In the genomic region with DNA sequence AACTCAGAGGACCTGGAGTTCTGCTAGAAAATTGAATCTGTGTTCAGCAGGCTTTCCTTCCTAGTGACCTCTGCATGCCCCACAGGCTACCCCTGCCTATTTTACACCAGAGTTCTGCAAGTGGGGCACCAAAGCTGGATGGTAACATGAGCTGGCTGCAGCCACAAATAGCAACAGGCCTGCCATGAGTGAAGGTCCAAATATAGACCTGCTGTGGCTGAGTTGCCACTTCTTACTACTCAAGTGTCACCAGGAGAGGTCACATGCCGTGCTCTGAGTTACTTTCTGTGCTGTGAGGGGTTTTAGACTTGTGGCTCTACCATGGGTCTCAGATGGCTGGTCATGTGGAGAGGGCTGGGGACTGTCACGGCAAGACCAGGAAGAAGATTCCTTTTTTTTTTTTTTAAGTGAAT, we compare ENCODE assay signal across 1 cellular context.
TF ChIP-seq lines count a peak whose summit lies in the region.

A gene with protein sequence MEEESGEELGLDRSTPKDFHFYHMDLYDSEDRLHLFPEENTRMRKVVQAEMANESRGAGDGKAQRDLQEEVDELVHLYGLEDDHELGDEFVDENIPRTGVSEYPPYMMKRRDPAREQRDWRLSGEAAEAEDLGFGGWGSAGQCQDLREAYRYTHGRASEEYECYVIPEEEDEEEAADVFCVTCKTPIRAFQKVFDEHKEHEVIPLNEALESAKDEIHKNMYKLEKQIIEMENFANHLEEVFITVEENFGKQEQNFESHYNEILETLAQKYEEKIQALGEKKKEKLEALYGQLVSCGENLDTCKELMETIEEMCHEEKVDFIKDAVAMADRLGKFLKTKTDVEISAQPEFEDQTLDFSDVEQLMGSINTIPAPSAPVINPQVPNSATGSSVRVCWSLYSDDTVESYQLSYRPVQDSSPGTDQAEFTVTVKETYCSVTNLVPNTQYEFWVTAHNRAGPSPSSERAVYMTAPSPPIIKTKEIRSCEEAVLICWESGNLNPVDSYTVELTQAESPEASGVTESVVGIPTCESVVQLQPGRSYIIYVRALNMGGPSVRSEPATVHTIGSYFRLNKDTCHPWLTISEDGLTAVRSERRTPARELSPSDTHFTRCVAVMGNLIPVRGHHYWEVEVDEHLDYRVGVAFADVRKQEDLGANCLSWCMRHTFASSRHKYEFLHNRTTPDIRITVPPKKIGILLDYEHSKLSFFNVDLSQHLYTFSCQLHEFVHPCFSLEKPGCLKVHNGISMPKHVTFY (minus strand): TSS at position 76 of the 413 bp plus-strand sequence. CDS start 18,679 bp downstream, outside the sequence.

TF ChIP-seq in K562, 482 proteins besides CTCF, POLR2A, EP300 and RAD21 (continued from another document and continues in another):
- TF ChIP-seq, protein P1, sequence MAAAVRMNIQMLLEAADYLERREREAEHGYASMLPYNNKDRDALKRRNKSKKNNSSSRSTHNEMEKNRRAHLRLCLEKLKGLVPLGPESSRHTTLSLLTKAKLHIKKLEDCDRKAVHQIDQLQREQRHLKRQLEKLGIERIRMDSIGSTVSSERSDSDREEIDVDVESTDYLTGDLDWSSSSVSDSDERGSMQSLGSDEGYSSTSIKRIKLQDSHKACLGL (CRISPR knock-in tag; IDR thresholded peaks at IDR 0.05; ENCODE audit: borderline replicate concordance, poor library complexity, severe bottlenecking), result no peak
- TF ChIP-seq POLR2AphosphoS2 (IDR thresholded peaks at IDR 0.05; ENCODE audit: low read length) (no peak), RAD51 (IDR thresholded peaks at IDR 0.05; ENCODE audit: borderline replicate concordance, low read depth) (peak; percentile 35; the same call in 1 of the 2 replicates), HEY1 (CRISPR knock-in tag; IDR thresholded peaks at IDR 0.05; ENCODE audit: borderline replicate concordance) (no peak), ZBTB8A (IDR thresholded peaks at IDR 0.05; ENCODE audit: partially characterized antibody) (no peak), ZNF23 (CRISPR knock-in tag; IDR thresholded peaks at IDR 0.05) (no peak), TRIM24 (IDR thresholded peaks at IDR 0.05) (no peak), MTF1 (CRISPR knock-in tag; IDR thresholded peaks at IDR 0.05; ENCODE audit: borderline replicate concordance) (no peak), FOXM1 (IDR thresholded peaks at IDR 0.05; ENCODE audit: low read depth) (no peak), FOXM1 (CRISPR knock-in tag; IDR thresholded peaks at IDR 0.05; ENCODE audit: low read depth) (no peak), BDP1 (IDR thresholded peaks at IDR 0.05; ENCODE audit: insufficient read depth, insufficient read length) (no peak), ILF3 (IDR thresholded peaks at IDR 0.05; ENCODE audit: borderline replicate concordance) (no peak), MEIS2 (IDR thresholded peaks at IDR 0.05; ENCODE audit: partially characterized antibody) (no peak), DDX20 (tag; IDR thresholded peaks at IDR 0.05; ENCODE audit: low read depth) (no peak), ATF1 (CRISPR knock-in tag; IDR thresholded peaks at IDR 0.05) (no peak), ATF1 (tag; IDR thresholded peaks at IDR 0.05) (0 out of 2 replicates have a peak, but pooled peaks have one; percentile 11), ZNF778 (CRISPR knock-in tag; IDR thresholded peaks at IDR 0.05) (no peak), MEF2D (tag; conservative IDR thresholded peaks at IDR 0.05; ENCODE audit: low read depth) (peak; percentile 91), KLF6 (CRISPR knock-in tag; IDR thresholded peaks at IDR 0.05; ENCODE audit: borderline replicate concordance) (no peak), RBM15 (IDR thresholded peaks at IDR 0.05; ENCODE audit: insufficient read depth, low read length) (no peak), ETS2 (tag; IDR thresholded peaks at IDR 0.05; ENCODE audit: borderline replicate concordance, poor library complexity, severe bottlenecking) (no peak), HOXB6 (CRISPR knock-in tag; IDR thresholded peaks at IDR 0.05; ENCODE audit: borderline replicate concordance) (no peak), MEF2A (IDR thresholded peaks at IDR 0.05; ENCODE audit: control insufficient read depth, low read depth, low read length) (peak; percentile 86), HIVEP1 (CRISPR knock-in tag; IDR thresholded peaks at IDR 0.05) (no peak), SRF (CRISPR knock-in tag; IDR thresholded peaks at IDR 0.05) (0 out of 4 replicates have a peak, but pooled peaks of 1 of the 2 experiments have one; percentile 20), CHD7 (IDR thresholded peaks at IDR 0.05; ENCODE audit: low read depth, low read length) (no peak), MAFF (IDR thresholded peaks at IDR 0.05; ENCODE audit: low read length) (no peak), HOMEZ (CRISPR knock-in tag; IDR thresholded peaks at IDR 0.05) (no peak), SNAPC5 (CRISPR knock-in tag; IDR thresholded peaks at IDR 0.05) (no peak), TOE1 (IDR thresholded peaks at IDR 0.05; ENCODE audit: borderline replicate concordance) (no peak), TOE1 (CRISPR knock-in tag; IDR thresholded peaks at IDR 0.05; ENCODE audit: borderline replicate concordance, low read depth) (no peak), RBFOX2 (IDR thresholded peaks at IDR 0.05; ENCODE audit: low read depth, low read length) (no peak), ZNF668 (CRISPR knock-in tag; IDR thresholded peaks at IDR 0.05) (no peak), HDAC8 (tag; IDR thresholded peaks at IDR 0.05) (no peak)
- TF ChIP-seq, protein P2, sequence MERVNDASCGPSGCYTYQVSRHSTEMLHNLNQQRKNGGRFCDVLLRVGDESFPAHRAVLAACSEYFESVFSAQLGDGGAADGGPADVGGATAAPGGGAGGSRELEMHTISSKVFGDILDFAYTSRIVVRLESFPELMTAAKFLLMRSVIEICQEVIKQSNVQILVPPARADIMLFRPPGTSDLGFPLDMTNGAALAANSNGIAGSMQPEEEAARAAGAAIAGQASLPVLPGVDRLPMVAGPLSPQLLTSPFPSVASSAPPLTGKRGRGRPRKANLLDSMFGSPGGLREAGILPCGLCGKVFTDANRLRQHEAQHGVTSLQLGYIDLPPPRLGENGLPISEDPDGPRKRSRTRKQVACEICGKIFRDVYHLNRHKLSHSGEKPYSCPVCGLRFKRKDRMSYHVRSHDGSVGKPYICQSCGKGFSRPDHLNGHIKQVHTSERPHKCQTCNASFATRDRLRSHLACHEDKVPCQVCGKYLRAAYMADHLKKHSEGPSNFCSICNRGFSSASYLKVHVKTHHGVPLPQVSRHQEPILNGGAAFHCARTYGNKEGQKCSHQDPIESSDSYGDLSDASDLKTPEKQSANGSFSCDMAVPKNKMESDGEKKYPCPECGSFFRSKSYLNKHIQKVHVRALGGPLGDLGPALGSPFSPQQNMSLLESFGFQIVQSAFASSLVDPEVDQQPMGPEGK (CRISPR knock-in tag; IDR thresholded peaks at IDR 0.05; ENCODE audit: borderline replicate concordance), result no peak
- TF ChIP-seq, protein P3, sequence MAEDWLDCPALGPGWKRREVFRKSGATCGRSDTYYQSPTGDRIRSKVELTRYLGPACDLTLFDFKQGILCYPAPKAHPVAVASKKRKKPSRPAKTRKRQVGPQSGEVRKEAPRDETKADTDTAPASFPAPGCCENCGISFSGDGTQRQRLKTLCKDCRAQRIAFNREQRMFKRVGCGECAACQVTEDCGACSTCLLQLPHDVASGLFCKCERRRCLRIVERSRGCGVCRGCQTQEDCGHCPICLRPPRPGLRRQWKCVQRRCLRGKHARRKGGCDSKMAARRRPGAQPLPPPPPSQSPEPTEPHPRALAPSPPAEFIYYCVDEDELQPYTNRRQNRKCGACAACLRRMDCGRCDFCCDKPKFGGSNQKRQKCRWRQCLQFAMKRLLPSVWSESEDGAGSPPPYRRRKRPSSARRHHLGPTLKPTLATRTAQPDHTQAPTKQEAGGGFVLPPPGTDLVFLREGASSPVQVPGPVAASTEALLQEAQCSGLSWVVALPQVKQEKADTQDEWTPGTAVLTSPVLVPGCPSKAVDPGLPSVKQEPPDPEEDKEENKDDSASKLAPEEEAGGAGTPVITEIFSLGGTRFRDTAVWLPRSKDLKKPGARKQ (CRISPR knock-in tag; IDR thresholded peaks at IDR 0.05), result no peak
- TF ChIP-seq, protein P4, sequence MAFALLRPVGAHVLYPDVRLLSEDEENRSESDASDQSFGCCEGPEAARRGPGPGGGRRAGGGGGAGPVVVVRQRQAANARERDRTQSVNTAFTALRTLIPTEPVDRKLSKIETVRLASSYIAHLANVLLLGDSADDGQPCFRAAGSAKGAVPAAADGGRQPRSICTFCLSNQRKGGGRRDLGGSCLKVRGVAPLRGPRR (CRISPR knock-in tag; IDR thresholded peaks at IDR 0.05), result no peak
- TF ChIP-seq, protein P5, sequence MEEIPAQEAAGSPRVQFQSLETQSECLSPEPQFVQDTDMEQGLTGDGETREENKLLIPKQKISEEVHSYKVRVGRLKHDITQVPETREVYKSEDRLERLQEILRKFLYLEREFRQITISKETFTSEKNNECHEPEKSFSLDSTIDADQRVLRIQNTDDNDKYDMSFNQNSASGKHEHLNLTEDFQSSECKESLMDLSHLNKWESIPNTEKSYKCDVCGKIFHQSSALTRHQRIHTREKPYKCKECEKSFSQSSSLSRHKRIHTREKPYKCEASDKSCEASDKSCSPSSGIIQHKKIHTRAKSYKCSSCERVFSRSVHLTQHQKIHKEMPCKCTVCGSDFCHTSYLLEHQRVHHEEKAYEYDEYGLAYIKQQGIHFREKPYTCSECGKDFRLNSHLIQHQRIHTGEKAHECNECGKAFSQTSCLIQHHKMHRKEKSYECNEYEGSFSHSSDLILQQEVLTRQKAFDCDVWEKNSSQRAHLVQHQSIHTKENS (CRISPR knock-in tag; IDR thresholded peaks at IDR 0.05), result no peak
